In genomic region chr5:1054018-1054798, GRCh38 we compare ENCODE assay signal across 19 cellular contexts. TPM values are rescaled to one million over a fixed set of nuclear protein-coding genes. Genes with fewer than 3 reads are reported as not detected.
DNase-seq lines count a peak whose midpoint lies in the region; ATAC-seq and TF ChIP-seq lines count a peak whose summit lies in the region.
"Had no signal": no experiment of that assay in that cellular context is flagged by ENCODE, and none has a peak within 500 bp of the region (broad histone marks: within the 10 kb centered on the region; RNA-seq: fewer than 3 reads in every experiment).

No MANE protein-coding gene starts in this region.

- no peaks in the 10 kb centered on the region for H3F3A ChIP-seq in SK-N-SH (replicated peaks; ENCODE audit: insufficient read depth)

- H3K4ac ChIP-seq in neuronal stem cell (ENCODE audit: low read length) = no peak overlapping the region

- H3K18ac ChIP-seq in neuronal stem cell (ENCODE audit: low read length) = no peak overlapping the region

- H2AFZ ChIP-seq in SK-N-SH (ENCODE audit: low read depth) = no peak overlapping the region
- H2AFZ ChIP-seq in neuronal stem cell (ENCODE audit: low read length) = no peak overlapping the region

- no peak overlapping the region for H3K9ac ChIP-seq in SK-N-SH
- no peak overlapping the region for H3K9ac ChIP-seq in neuronal stem cell (ENCODE audit: low read depth, low read length, poor library complexity)

- H3K4me1 ChIP-seq in SK-N-SH (ENCODE audit: control insufficient read depth in 1 of 2, insufficient read depth in 2 of 2, low read depth in 1 of 2, low read length in 1 of 2) (peaks cover 0 to 3% of the 10 kb centered on the region in 2 experiments; a peak in 1 of 4 replicates), neuronal stem cell (ENCODE audit: control insufficient read depth in 2 of 2, insufficient read depth in 1 of 2, low read depth in 1 of 2, low read length in 2 of 2) (peaks cover 2 to 3% of the 10 kb centered on the region in 2 donors)

- no peak overlapping the region for H2BK12ac ChIP-seq in neuronal stem cell (ENCODE audit: low read length)

- H3K36me3 ChIP-seq in SK-N-SH (replicated peaks in 1 of 2; ENCODE audit: control insufficient read depth in 1 of 2, insufficient read depth in 2 of 2, low read length in 1 of 2) = no peaks in the 10 kb centered on the region
- H3K36me3 ChIP-seq in H7 (replicated peaks; ENCODE audit: control insufficient read depth, insufficient read depth, low read length) = no peaks in the 10 kb centered on the region; the same call in none of the 2 replicates
- peaks cover 38 to 78% of the 10 kb centered on the region in 2 donors for H3K36me3 ChIP-seq in neuronal stem cell (replicated peaks in 1 of 2; ENCODE audit: control insufficient read depth in 2 of 2, insufficient read depth in 2 of 2, low read length in 2 of 2)
- H3K36me3 ChIP-seq: BE2C had no signal

- H2AK5ac ChIP-seq in neuronal stem cell (ENCODE audit: low read depth, low read length) = no peak overlapping the region

- WGBS in SK-N-SH (ENCODE audit: low lambda C conversion rate) = 86% methylated on average over 28 of the region's 39 CpGs
- no CpG with 5 or more reads among the region's 39 CpGs for WGBS in neuronal stem cell (ENCODE audit: extremely low coverage in 2 of 2, insufficient read length in 2 of 2, insufficient replicate concordance in 1 of 2), 2 donors

- no peak overlapping the region for H2BK5ac ChIP-seq in neuronal stem cell (ENCODE audit: low read length)

- H3K4me2 ChIP-seq in SK-N-SH (no peak overlapping the region), neuronal stem cell (ENCODE audit: insufficient read depth, low read length, poor library complexity, severe bottlenecking) (no peak overlapping the region)

- H3K9me3 Mint-ChIP-seq in glutamatergic neuron (ENCODE audit: unreplicated experiment) = peaks cover 9% of the 10 kb centered on the region
- H3K9me3 Mint-ChIP-seq: CD8-positive, alpha-beta memory T cell; IgD-negative memory B cell had no signal

- peaks cover 16% of the 10 kb centered on the region for H3K27me3 Mint-ChIP-seq in glutamatergic neuron (ENCODE audit: unreplicated experiment)
- H3K27me3 Mint-ChIP-seq: CD8-positive, alpha-beta memory T cell; IgD-negative memory B cell had no signal

- H3K23ac ChIP-seq in neuronal stem cell (ENCODE audit: low read depth, low read length, poor library complexity) = peak overlapping the region; percentile 83

- no peaks in the 10 kb centered on the region for H3K36me3 Mint-ChIP-seq in glutamatergic neuron (ENCODE audit: unreplicated experiment)

- no peak overlapping the region for H2BK15ac ChIP-seq in neuronal stem cell (ENCODE audit: low read length)

- H3K27me3 ChIP-seq in SK-N-SH (ENCODE audit: insufficient read depth) (no peaks in the 10 kb centered on the region), H7 (ENCODE audit: control insufficient read depth, insufficient read depth, low read length) (no peaks in the 10 kb centered on the region), neuronal stem cell (ENCODE audit: control insufficient read depth in 3 of 3, insufficient read depth in 3 of 3, low read depth in 1 of 3, low read length in 3 of 3) (no peaks in the 10 kb centered on the region)
- H3K27me3 ChIP-seq: BE2C had no signal

- ATAC-seq in SK-N-SH treated with all-trans-retinoic acid at 6 μM for 48 hours (no peak), HG02759 (IDR thresholded peaks at IDR 0.05; ENCODE audit: unreplicated experiment) (no peak), GM21825 (IDR thresholded peaks at IDR 0.05; ENCODE audit: unreplicated experiment) (no peak)

- no peak for TF ChIP-seq RAD21 in SK-N-SH (IDR thresholded peaks at IDR 0.05; ENCODE audit: low read length)

- CTCF ChIA-PET in SK-N-SH (lab: Yijun Ruan, JAX) = interaction anchor here (0.6 to 2.3 kb wide), 4 partner anchors 86 to 120 kb away, joined by 3 to 14 read pairs (median 3); no protein-coding TSS in a partner anchor

- POLR2A ChIA-PET in SK-N-SH (lab: Yijun Ruan, JAX) = no interaction called here

- H4K8ac ChIP-seq in neuronal stem cell (ENCODE audit: low read depth, low read length) = no peak overlapping the region

- no peaks in the 10 kb centered on the region for H4K20me1 ChIP-seq in SK-N-SH (ENCODE audit: insufficient read depth)

- H3K9me3 ChIP-seq in SK-N-SH (no peaks in the 10 kb centered on the region), neuronal stem cell (replicated peaks in 1 of 2; ENCODE audit: control insufficient read depth in 2 of 2, insufficient read depth in 1 of 2, low read depth in 1 of 2, low read length in 2 of 2) (peaks cover 0 to 3% of the 10 kb centered on the region in 2 donors)
- H3K9me3 ChIP-seq: BE2C had no signal

- DNase-seq in SK-N-SH (peak; percentile 27), H7 (peak; percentile 64), glutamatergic neuron (peak; percentile 18), neuronal stem cell (ENCODE audit: low spot score) (no peak), erythroblast (lab: John Stamatoyannopoulos, UW) (no peak)
- DNase-seq: BE2C; CD8-positive, alpha-beta memory T cell; DMS79 treated with DMSO at 0.1 percent for 48 hours; NCI-H1105; NCI-H1694; NCI-H2227 treated with DMSO at 0.1 percent for 48 hours; NCI-H524 had no signal

- H3K4me3 Mint-ChIP-seq in glutamatergic neuron (ENCODE audit: unreplicated experiment) = no peak overlapping the region
- H3K4me3 Mint-ChIP-seq: CD8-positive, alpha-beta memory T cell; IgD-negative memory B cell had no signal

- H3K27ac ChIP-seq in SK-N-SH (ENCODE audit: low read depth in 2 of 2, low read length in 1 of 2) (no peak overlapping the region), neuronal stem cell (replicated peaks; ENCODE audit: low read length) (no peak overlapping the region)
- H3K27ac ChIP-seq: 22Rv1, SK-N-MC had no signal

- TF ChIP-seq CTCF in SK-N-SH (IDR thresholded peaks at IDR 0.05) (no peak), glutamatergic neuron (IDR thresholded peaks at IDR 0.05; ENCODE audit: partially characterized antibody, unreplicated experiment) (no peak)

- H3K9me2 ChIP-seq in SK-N-SH = no peaks in the 10 kb centered on the region

- no peak overlapping the region for H3K27ac Mint-ChIP-seq in glutamatergic neuron (ENCODE audit: unreplicated experiment)

- H3K14ac ChIP-seq in neuronal stem cell (ENCODE audit: low read length) = no peak overlapping the region

- peaks cover 6% of the 10 kb centered on the region for H3K4me1 Mint-ChIP-seq in glutamatergic neuron (ENCODE audit: low read depth, unreplicated experiment)
- H3K4me1 Mint-ChIP-seq: CD8-positive, alpha-beta memory T cell; IgD-negative memory B cell had no signal

- H2BK120ac ChIP-seq in neuronal stem cell (ENCODE audit: low read depth, low read length) = no peak overlapping the region

- TF ChIP-seq POLR2A in erythroblast (IDR thresholded peaks at IDR 0.05; ENCODE audit: low read length) = no peak

- H3K79me2 ChIP-seq in SK-N-SH (ENCODE audit: insufficient read depth) = no peaks in the 10 kb centered on the region

- TF ChIP-seq EP300 in SK-N-SH (IDR thresholded peaks at IDR 0.05; ENCODE audit: borderline replicate concordance in 1 of 2, low read depth in 1 of 2, low read length in 1 of 2) = no peak

- H3K4me3 ChIP-seq in SK-N-SH (ENCODE audit: low read depth in 2 of 2, low read length in 1 of 2) (no peak overlapping the region), H7 (ENCODE audit: insufficient read depth, low read depth, low read length) (no peak overlapping the region), neuronal stem cell (ENCODE audit: low read length in 2 of 2) (peak overlapping the region in 1 of 2 donors; percentile 43)
- H3K4me3 ChIP-seq: SK-N-MC had no signal

- H4K91ac ChIP-seq in neuronal stem cell (ENCODE audit: low read depth, low read length, poor library complexity) = no peak overlapping the region

- peaks cover 6% of the 10 kb centered on the region for H3K79me1 ChIP-seq in neuronal stem cell (ENCODE audit: low read depth, low read length)

TF ChIP-seq in SK-N-SH, 30 proteins besides CTCF, POLR2A, EP300 and RAD21 (continues in another document):
- TF ChIP-seq RCOR1 (IDR thresholded peaks at IDR 0.05; ENCODE audit: low read length) (no peak), POLR2AphosphoS5 (IDR thresholded peaks at IDR 0.05; ENCODE audit: low read depth, low read length) (no peak), MXI1 (IDR thresholded peaks at IDR 0.05; ENCODE audit: low read depth, low read length) (no peak), FOXM1 (IDR thresholded peaks at IDR 0.05; ENCODE audit: low read depth) (no peak), EZH2phosphoT487 (IDR thresholded peaks at IDR 0.05; ENCODE audit: borderline replicate concordance, low read depth) (no peak), ELF1 (IDR thresholded peaks at IDR 0.05) (no peak)

TF ChIP-seq in SK-N-SH treated with all-trans-retinoic acid at 6 μM for 48 hours, 23 proteins besides CTCF, POLR2A, EP300 and RAD21 (continues in another document):
- no peak for TF ChIP-seq OSR1 (CRISPR knock-in tag; IDR thresholded peaks at IDR 0.05)

RNA-seq across cellular contexts. Expression of gene NKD2, which starts 45.6 kb away (rescaled TPM):
- not detected in 2 replicates for polyA plus RNA-seq in SK-N-SH (2012; rRNA removed)
- not detected in 2 replicates for polyA plus RNA-seq in SK-N-SH (2012; cell fraction: cytosol; rRNA removed)
- 0.06 TPM in 1 of 2 replicates, not detected in the other for polyA plus RNA-seq in SK-N-SH (2012; cell fraction: nucleus; rRNA removed)
- 4.9 and 5.7 TPM in 2 replicates for total RNA-seq in H7 (2014; rRNA removed; shearing (Covaris generic))
- total RNA-seq in glutamatergic neuron (ENCODE audit: unreplicated experiment) = 41.7 TPM
- 11.1 TPM for polyA plus RNA-seq in neuronal stem cell (2013, experiment 1 of 2)
- 11.1 TPM for polyA plus RNA-seq in neuronal stem cell (2013, experiment 2 of 2)
- total RNA-seq: LHCN-M2 had no signal
- polyA plus RNA-seq: CD8-positive, alpha-beta memory T cell; IgD-negative memory B cell had no signal

RNA-seq across cellular contexts. Expression of gene SLC12A7, which starts 57.7 kb away (rescaled TPM):
- polyA plus RNA-seq in SK-N-SH (2012; rRNA removed) = 2.3 and 2.6 TPM in 2 replicates
- 0.97 and 1.5 TPM in 2 replicates for polyA plus RNA-seq in SK-N-SH (2012; cell fraction: cytosol; rRNA removed)
- 7.4 and 9.0 TPM in 2 replicates for polyA plus RNA-seq in SK-N-SH (2012; cell fraction: nucleus; rRNA removed)
- total RNA-seq in H7 (2014; rRNA removed; shearing (Covaris generic)) = 17.7 and 19.8 TPM in 2 replicates
- total RNA-seq in glutamatergic neuron (ENCODE audit: unreplicated experiment) = 147 TPM
- 25.7 TPM for polyA plus RNA-seq in neuronal stem cell (2013, experiment 1 of 2)
- 25.0 TPM for polyA plus RNA-seq in neuronal stem cell (2013, experiment 2 of 2)

Comparison
In these comparisons a context has a peak if more than half of its experiments do, and no peak if none do; other contexts are left out.
1. DNase-seq: peak in SK-N-SH (single experiment), H7 (single experiment) and glutamatergic neuron (single experiment); none in neuronal stem cell (single experiment) and erythroblast (0 of 2).